13 cellular contexts compared by ENCODE assay signal in genomic region chr11:71608272-71608671, GRCh38. TPM values are rescaled to one million over a fixed set of nuclear protein-coding genes. Genes with fewer than 3 reads are reported as not detected.
"Had no signal": no experiment of that assay in that cellular context is flagged by ENCODE, and none has a peak within 500 bp of the region (broad histone marks: within the 10 kb centered on the region; RNA-seq: fewer than 3 reads in every experiment).

No MANE protein-coding gene starts in this region.

RNA-seq across cellular contexts. Expression of gene KRTAP5-11, which starts 25.6 kb away (rescaled TPM):
- total RNA-seq: activated CD4-positive, alpha-beta memory T cell treated with anti-CD3 and anti-CD28 coated beads, Interleukin-2, amount 10 ng/mL, durations not matched to agents 7 days and 5 days; activated CD4-positive, alpha-beta T cell treated with anti-CD3 and anti-CD28 coated beads, Interleukin-2, amount 10 ng/mL, durations not matched to agents 7 days and 5 days; activated T-cell treated with anti-CD3 and anti-CD28 coated beads, Interleukin-2, amount 50 U/mL, for 4 hours; activated T-helper 17 cell treated with anti-CD3 and anti-CD28 coated beads, Interleukin-2, amount 50 U/mL, for 72 hours; astrocyte; bronchial epithelial cell; cardiac septum; cerebellum; esophagus muscularis mucosa; foreskin keratinocyte; gastrocnemius medialis; T-helper 1 cell treated with Interleukin-12 subunit alpha and Interleukin-12 subunit beta and Interleukin-4 antibody, amounts not matched to agents 30 ng/mL and 1 ng/mL, for 36 hours had no signal
- polyA plus RNA-seq: adipose tissue, foreskin keratinocyte had no signal

RNA-seq across cellular contexts. Expression of gene KRTAP5-10, which starts 42.9 kb away (rescaled TPM):
- total RNA-seq: activated CD4-positive, alpha-beta T cell treated with anti-CD3 and anti-CD28 coated beads, Interleukin-2, amount 10 ng/mL, durations not matched to agents 7 days and 5 days; activated T-cell treated with anti-CD3 and anti-CD28 coated beads, Interleukin-2, amount 50 U/mL, for 4 hours; activated T-helper 17 cell treated with anti-CD3 and anti-CD28 coated beads, Interleukin-2, amount 50 U/mL, for 72 hours; astrocyte; bronchial epithelial cell; cardiac septum; cerebellum; esophagus muscularis mucosa; foreskin keratinocyte; gastrocnemius medialis; T-helper 1 cell treated with Interleukin-12 subunit alpha and Interleukin-12 subunit beta and Interleukin-4 antibody, amounts not matched to agents 30 ng/mL and 1 ng/mL, for 36 hours had no signal
- polyA plus RNA-seq: adipose tissue, foreskin keratinocyte had no signal
